ENCODE assay signal across 19 cellular contexts in genomic region chr7:141355057-141355456, GRCh38.
DNase-seq lines count a peak whose midpoint lies in the region; TF ChIP-seq lines count a peak whose summit lies in the region.
"Had no signal": no experiment of that assay in that cellular context is flagged by ENCODE, and none has a peak within 500 bp of the region (broad histone marks: within the 10 kb centered on the region; RNA-seq: fewer than 3 reads in every experiment).

No MANE protein-coding gene starts in this region.

- DNase-seq in HFFc6 (peak; percentile 9), brain microvascular endothelial cell (peak; percentile 56), iris pigment epithelial cell (ENCODE audit: low read depth) (peak; percentile 39), Peyer's patch (no peak), posterior vena cava (ENCODE audit: low spot score) (no peak), foreskin melanocyte (no peak), 8988T (no peak)
- DNase-seq: activated CD4-positive, alpha-beta T cell treated with anti-CD3 and anti-CD28 coated beads, Interleukin-2, amount 10 ng/mL, durations not matched to agents 24 days and 14 days; Karpas-422; NCI-H2029; pancreas; stimulated activated CD4-positive, alpha-beta T cell treated with anti-CD3 and anti-CD28 coated beads, Interleukin-2, amount 100 ng/mL, for 24 hours; T-helper 1 cell; upper lobe of right lung had no signal

- no peaks in the 10 kb centered on the region for H3K27me3 ChIP-seq in ACC112 (ENCODE audit: insufficient read depth, low read length)
- no peaks in the 10 kb centered on the region for H3K27me3 ChIP-seq in brain microvascular endothelial cell (replicated peaks)
- no peaks in the 10 kb centered on the region for H3K27me3 ChIP-seq in Peyer's patch
- H3K27me3 ChIP-seq: ascending aorta, esophagus muscularis mucosa, pancreas, upper lobe of right lung had no signal

- H3K9me3 ChIP-seq in Peyer's patch = no peaks in the 10 kb centered on the region
- H3K9me3 ChIP-seq: ascending aorta, esophagus muscularis mucosa, pancreas, upper lobe of right lung had no signal

- H3K27ac Mint-ChIP-seq in HFFc6 = no peak overlapping the region; the same call in 1 of the 2 replicates
- H3K27ac Mint-ChIP-seq: activated CD4-positive, alpha-beta T cell treated with anti-CD3 and anti-CD28 coated beads, Interleukin-2, amount 10 ng/mL, durations not matched to agents 24 days and 14 days; activated T-helper 1 cell treated with anti-CD3 and anti-CD28 coated beads, Interleukin-12 subunit alpha, Interleukin-12 subunit beta, Interleukin-2, Interleukin-4 antibody, amounts not matched to agents 30 ng/mL and 10 ng/mL and 1 ng/mL, durations not matched to agents 14 hours and 24 hours and 36 hours; mesothelial cell of epicardium had no signal

- peaks cover 27% of the 10 kb centered on the region for H3K4me1 Mint-ChIP-seq in HFFc6 (ENCODE audit: low read depth)
- H3K4me1 Mint-ChIP-seq: mesothelial cell of epicardium had no signal

- H3K36me3 ChIP-seq in ACC112 (ENCODE audit: insufficient read depth, low read length) = no peaks in the 10 kb centered on the region
- no peaks in the 10 kb centered on the region for H3K36me3 ChIP-seq in brain microvascular endothelial cell (replicated peaks)
- H3K36me3 ChIP-seq in Peyer's patch = no peaks in the 10 kb centered on the region
- H3K36me3 ChIP-seq: ascending aorta, esophagus muscularis mucosa, pancreas, upper lobe of right lung had no signal

- no peak overlapping the region for H2AFZ ChIP-seq in ACC112 (ENCODE audit: low read length, unreplicated experiment)

- intact Hi-C loops in posterior vena cava (cut with DNase I) = no loop called here

- in situ Hi-C loops in brain microvascular endothelial cell (cut with HindIII; ENCODE audit: low pct_ligation_motif_present, low sequenced_read_pairs) = no loop called here

- H3K4me3 Mint-ChIP-seq in HFFc6 = no peak overlapping the region
- H3K4me3 Mint-ChIP-seq: activated CD4-positive, alpha-beta T cell treated with anti-CD3 and anti-CD28 coated beads, Interleukin-2, amount 10 ng/mL, durations not matched to agents 24 days and 14 days; activated T-helper 1 cell treated with anti-CD3 and anti-CD28 coated beads, Interleukin-12 subunit alpha, Interleukin-12 subunit beta, Interleukin-2, Interleukin-4 antibody, amounts not matched to agents 30 ng/mL and 10 ng/mL and 1 ng/mL, durations not matched to agents 14 hours and 24 hours and 36 hours; mesothelial cell of epicardium had no signal

- peak overlapping the region; percentile 79 for H3K27ac ChIP-seq in ACC112 (ENCODE audit: low read depth, low read length)
- H3K27ac ChIP-seq in brain microvascular endothelial cell = peak overlapping the region; percentile 9
- H3K27ac ChIP-seq in Peyer's patch = no peak overlapping the region
- H3K27ac ChIP-seq: ascending aorta, esophagus muscularis mucosa, pancreas, upper lobe of right lung had no signal

- TF ChIP-seq POLR2A in Peyer's patch (IDR thresholded peaks at IDR 0.05) = no peak

- H3K4me3 ChIP-seq in ACC112 (ENCODE audit: low read depth, low read length) (no peak overlapping the region; the same call in 1 of the 2 replicates), brain microvascular endothelial cell (ENCODE audit: low read depth, low read length) (no peak overlapping the region), Peyer's patch (no peak overlapping the region)
- H3K4me3 ChIP-seq: ascending aorta, esophagus muscularis mucosa, pancreas, upper lobe of right lung had no signal

- no peaks in the 10 kb centered on the region for H3K79me2 ChIP-seq in ACC112 (ENCODE audit: control insufficient read depth, insufficient read depth, low read length, unreplicated experiment)

- H3K9me3 Mint-ChIP-seq in HFFc6 = peaks cover 11% of the 10 kb centered on the region

- H3K36me3 Mint-ChIP-seq in HFFc6 (ENCODE audit: low read depth) = peaks cover 5% of the 10 kb centered on the region; the same call in 1 of the 2 replicates
- H3K36me3 Mint-ChIP-seq: mesothelial cell of epicardium had no signal

- peaks cover 1% of the 10 kb centered on the region; the same call in 1 of the 2 replicates for H3K27me3 Mint-ChIP-seq in HFFc6 (ENCODE audit: insufficient read depth)

- TF ChIP-seq CTCF in HFFc6 (IDR thresholded peaks at IDR 0.05) = no peak
- TF ChIP-seq CTCF in brain microvascular endothelial cell (IDR thresholded peaks at IDR 0.05; ENCODE audit: low read depth, low read length, missing control alignments) = peak; percentile 27
- TF ChIP-seq CTCF in Peyer's patch (IDR thresholded peaks at IDR 0.05) = no peak

- H3K4me1 ChIP-seq in ACC112 (ENCODE audit: control insufficient read depth, insufficient read depth, low read length, unreplicated experiment) (peaks cover 34% of the 10 kb centered on the region), Peyer's patch (no peaks in the 10 kb centered on the region)
- H3K4me1 ChIP-seq: ascending aorta, pancreas, upper lobe of right lung had no signal

Comparison
In these comparisons a context has a peak if more than half of its experiments do, and no peak if none do; other contexts are left out.
1. H3K27ac ChIP-seq: peak in ACC112 (single experiment) and brain microvascular endothelial cell (single experiment); none in Peyer's patch (0 of 4).
2. DNase-seq: peak in HFFc6 (single experiment), brain microvascular endothelial cell (single experiment) and iris pigment epithelial cell (single experiment); none in Peyer's patch (0 of 3), posterior vena cava (single experiment), foreskin melanocyte (single experiment) and 8988T (single experiment).